In the genomic region with DNA sequence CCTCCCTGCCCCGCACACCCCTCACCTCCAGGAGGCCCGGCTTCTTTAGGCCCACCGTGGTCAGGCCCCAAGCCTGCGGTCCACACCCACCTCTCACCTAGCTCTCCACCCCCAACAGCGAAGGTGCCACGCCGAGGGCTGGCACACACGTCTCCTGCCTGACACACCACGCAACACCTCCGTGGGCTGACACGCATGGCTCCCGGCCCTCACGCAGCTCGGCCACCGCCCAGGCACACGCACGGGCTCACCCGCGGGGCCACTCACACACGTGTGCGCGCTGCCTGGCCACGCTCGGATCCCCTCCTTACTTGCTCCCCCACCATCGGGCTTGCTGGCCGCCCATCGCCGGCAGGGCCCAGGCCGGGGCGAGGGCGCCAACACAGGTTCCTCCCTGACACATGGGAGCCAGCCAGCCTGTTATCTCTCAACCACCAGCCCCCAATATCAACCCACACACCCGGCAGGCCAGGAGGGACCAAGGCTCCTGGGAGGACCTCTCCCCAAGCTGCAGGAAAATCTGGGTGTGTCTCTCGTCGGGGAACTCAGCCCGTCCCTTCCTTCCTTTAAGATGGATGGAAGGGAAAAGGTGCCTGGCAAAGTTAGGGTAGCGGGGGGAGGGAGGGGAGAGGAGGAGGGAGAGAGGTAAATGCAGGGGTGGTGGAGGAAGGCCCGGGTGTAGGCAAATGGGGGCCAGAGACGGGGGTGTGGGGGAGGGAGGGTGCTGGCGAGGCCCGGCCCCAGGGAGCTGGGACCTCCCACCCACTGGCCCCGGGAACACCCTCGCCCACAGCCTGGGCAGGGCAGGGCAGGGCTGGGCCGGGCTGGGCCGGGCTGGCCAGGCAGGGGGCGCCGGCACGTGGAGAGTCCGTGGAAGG, we compare ENCODE assay signal across 8 cellular contexts. TPM values are rescaled to one million over a fixed set of nuclear protein-coding genes. Genes with fewer than 3 reads are reported as not detected.
DNase-seq lines count a peak whose midpoint lies in the region; ATAC-seq, FAIRE-seq and TF ChIP-seq lines count a peak whose summit lies in the region.

No MANE protein-coding gene starts in this region.

- TF ChIP-seq CTCF in gastroesophageal sphincter (IDR thresholded peaks at IDR 0.05), result peak in 1 of 4 experiments; percentile 12
- TF ChIP-seq CTCF in pancreas (IDR thresholded peaks at IDR 0.05), result no peak

- peak; percentile 65 for FAIRE-seq in GM12892 (lab: Jason Lieb, UNC)
- no peak for FAIRE-seq in pancreas (lab: Jason Lieb, UNC)

- DNase-seq in GM12892 (ENCODE audit: insufficient read length), result peak; percentile 46
- DNase-seq in HCEC 1CT, result peak; percentile 14
- DNase-seq in NCI-H1694 treated with DMSO at 0.1 percent for 48 hours (lab: John Stamatoyannopoulos, UW), result peak; percentile 33
- peak in 4 of 6 donors; percentile 39 to 79 (median 60) for DNase-seq in pancreas
- no peak for DNase-seq in occipital lobe (lab: John Stamatoyannopoulos, UW)
- no peak for DNase-seq in NCI-H1092 (lab: John Stamatoyannopoulos, UW)

- ATAC-seq in activated T-helper 17 cell treated with anti-CD3 and anti-CD28 coated beads, Interleukin-2, amount 50 U/mL, for 72 hours (replicated peaks), result peak; percentile 64
- ATAC-seq in gastroesophageal sphincter (no peak), pancreas (peak; percentile 48 to 70 (median 66))

- H3K27ac ChIP-seq in gastroesophageal sphincter (peak overlapping the region; percentile 91 to 96 (median 96)), pancreas (peak overlapping the region; percentile 76 to 93 (median 90))

- no peaks in the 10 kb centered on the region for H3K27me3 Mint-ChIP-seq in activated T-helper 17 cell treated with anti-CD3 and anti-CD28 coated beads, Interleukin-2, amount 50 U/mL, for 72 hours

- H3K4me1 ChIP-seq in gastroesophageal sphincter, result peaks cover 6 to 46% (median 16%) of the 10 kb centered on the region in 3 donors
- H3K4me1 ChIP-seq in pancreas, result peaks cover 14 to 18% (median 15%) of the 10 kb centered on the region in 3 donors

- peaks cover 21% of the 10 kb centered on the region for H3K4me1 Mint-ChIP-seq in activated T-helper 17 cell treated with anti-CD3 and anti-CD28 coated beads, Interleukin-2, amount 50 U/mL, for 72 hours

- H3K36me3 Mint-ChIP-seq in activated T-helper 17 cell treated with anti-CD3 and anti-CD28 coated beads, Interleukin-2, amount 50 U/mL, for 72 hours (ENCODE audit: low read depth), result peaks cover 56% of the 10 kb centered on the region

- no peak for TF ChIP-seq POLR2A in GM12892 (IDR thresholded peaks at IDR 0.05; ENCODE audit: low read depth, low read length)
- peak in 1 of 2 donors; percentile 15 for TF ChIP-seq POLR2A in gastroesophageal sphincter (IDR thresholded peaks at IDR 0.05)

- H3K9me3 Mint-ChIP-seq in activated T-helper 17 cell treated with anti-CD3 and anti-CD28 coated beads, Interleukin-2, amount 50 U/mL, for 72 hours, result no peaks in the 10 kb centered on the region

- WGBS in gastroesophageal sphincter (ENCODE audit: low coverage in 1 of 2), 2 donors, result 0 to 4% methylated on average over 5 to 6 of the region's 48 CpGs
- 1% methylated on average over 43 to 48 of the region's 48 CpGs for WGBS in pancreas, 2 donors

- H3K4me3 Mint-ChIP-seq in activated T-helper 17 cell treated with anti-CD3 and anti-CD28 coated beads, Interleukin-2, amount 50 U/mL, for 72 hours, result peak overlapping the region; percentile 92

- H3K4me3 ChIP-seq in gastroesophageal sphincter (peak overlapping the region; percentile 85 to 94), pancreas (peak overlapping the region; percentile 66 to 96 (median 84))

- H3K9me3 ChIP-seq in gastroesophageal sphincter (no peaks in the 10 kb centered on the region), pancreas (no peaks in the 10 kb centered on the region)

- no peak for TF ChIP-seq EP300 in gastroesophageal sphincter (IDR thresholded peaks at IDR 0.05)

- peak overlapping the region; percentile 87 for H3K27ac Mint-ChIP-seq in activated T-helper 17 cell treated with anti-CD3 and anti-CD28 coated beads, Interleukin-2, amount 50 U/mL, for 72 hours

- intact Hi-C loops in pancreas (cut with DNase I), result loop anchor here in 2 of 3 donors (10.0 kb wide), 1 partner anchor 132 kb away; no protein-coding TSS in a partner anchor

- no peaks in the 10 kb centered on the region for H3K27me3 ChIP-seq in gastroesophageal sphincter
- H3K27me3 ChIP-seq in pancreas, result no peaks in the 10 kb centered on the region

- H3K36me3 ChIP-seq in gastroesophageal sphincter (peaks cover 0 to 35% of the 10 kb centered on the region in 2 donors), pancreas (peaks cover 0 to 26% (median 5%) of the 10 kb centered on the region in 3 donors)

RNA-seq across cellular contexts. Expression of gene ELOVL1, which starts 0.5 kb away (rescaled TPM):
- polyA plus RNA-seq in GM12892 (2012; ENCODE audit: missing spikeins), result 43.9 TPM
- total RNA-seq in activated T-helper 17 cell treated with anti-CD3 and anti-CD28 coated beads, Interleukin-2, amount 50 U/mL, for 72 hours, result 10 to 100 TPM; 53.4 to 73.7 TPM
- total RNA-seq in gastroesophageal sphincter (10 to 100 TPM; 26.3 to 65.0 (median 41.0) TPM), pancreas (10 to 100 TPM; 22.8 to 44.9 (median 29.5) TPM), occipital lobe (7.0 TPM)
- polyA plus RNA-seq in pancreas, result 10 to 100 TPM; 32.2 to 43.5 TPM

RNA-seq across cellular contexts. Expression of gene CDC20, which starts 8.5 kb away (rescaled TPM):
- polyA plus RNA-seq in GM12892 (2012; ENCODE audit: missing spikeins), result 42.4 TPM
- total RNA-seq in activated T-helper 17 cell treated with anti-CD3 and anti-CD28 coated beads, Interleukin-2, amount 50 U/mL, for 72 hours, result 100 to 1,000 TPM; 127 to 199 TPM
- under 1 TPM in 3 of 4 donors, not detected in 1; 0.42 to 0.69 (median 0.54) TPM for total RNA-seq in gastroesophageal sphincter
- total RNA-seq in pancreas, result 1 to 10 TPM in 3 of 6 donors, under 1 TPM in 3; 0.12 to 1.8 (median 0.80) TPM
- polyA plus RNA-seq in pancreas, result under 1 TPM; 0.23 to 0.61 TPM
- 4.2 TPM for total RNA-seq in occipital lobe

RNA-seq across cellular contexts. Expression of gene MED8, which starts 22.3 kb away (rescaled TPM):
- polyA plus RNA-seq in GM12892 (2012; ENCODE audit: missing spikeins), result 26.0 TPM
- total RNA-seq in activated T-helper 17 cell treated with anti-CD3 and anti-CD28 coated beads, Interleukin-2, amount 50 U/mL, for 72 hours, result 10 to 100 TPM; 34.1 to 39.4 TPM
- total RNA-seq in gastroesophageal sphincter (10 to 100 TPM; 31.4 to 41.1 (median 33.6) TPM), pancreas (10 to 100 TPM; 13.5 to 22.6 (median 16.6) TPM), occipital lobe (20.7 TPM)
- 10 to 100 TPM; 15.3 to 24.8 TPM for polyA plus RNA-seq in pancreas

RNA-seq across cellular contexts. Expression of gene SZT2, which starts 22.4 kb away (rescaled TPM):
- 16.1 TPM for polyA plus RNA-seq in GM12892 (2012; ENCODE audit: missing spikeins)
- total RNA-seq in activated T-helper 17 cell treated with anti-CD3 and anti-CD28 coated beads, Interleukin-2, amount 50 U/mL, for 72 hours, result 10 to 100 TPM; 53.4 to 59.3 TPM
- total RNA-seq in gastroesophageal sphincter (10 to 100 TPM; 13.1 to 40.0 (median 35.1) TPM), pancreas (10 to 100 TPM; 18.5 to 30.8 (median 23.4) TPM), occipital lobe (17.3 TPM)
- polyA plus RNA-seq in pancreas, result 10 to 100 TPM; 23.4 to 54.9 TPM

RNA-seq across cellular contexts. Expression of gene MPL, which starts 29.6 kb away (rescaled TPM):
- not detected for polyA plus RNA-seq in GM12892 (2012; ENCODE audit: missing spikeins)
- total RNA-seq in activated T-helper 17 cell treated with anti-CD3 and anti-CD28 coated beads, Interleukin-2, amount 50 U/mL, for 72 hours, result not detected
- total RNA-seq in gastroesophageal sphincter, result 1 to 10 TPM in 1 of 4 donors, under 1 TPM in 1, not detected in 2; 0.27 to 1.1 TPM
- under 1 TPM in 4 of 6 donors, not detected in 2; 0.12 to 0.43 (median 0.19) TPM for total RNA-seq in pancreas
- polyA plus RNA-seq in pancreas, result under 1 TPM; 0.08 to 0.09 TPM
- total RNA-seq in occipital lobe, result not detected

Comparison
In these comparisons a context has a peak if more than half of its experiments do, and no peak if none do; other contexts are left out.
1. DNase-seq: peak in GM12892 (single experiment), HCEC 1CT (single experiment), NCI-H1694 treated with DMSO at 0.1 percent for 48 hours (single experiment) and pancreas (4 of 6); none in occipital lobe (single experiment) and NCI-H1092 (single experiment).
2. RNA of gene CDC20, which starts 8.5 kb away (total RNA-seq): 127 to 199 TPM in activated T-helper 17 cell treated with anti-CD3 and anti-CD28 coated beads, Interleukin-2, amount 50 U/mL, for 72 hours; 4.2 TPM in occipital lobe (single experiment), 0.12 to 1.8 TPM in pancreas and 0.42 to 0.69 TPM in gastroesophageal sphincter; every median in the first group is over 10 times any median in the second.